In genomic region chr1:237873487-237873927, GRCh38 we compare ENCODE assay signal across 13 cellular contexts. TPM values are rescaled to one million over a fixed set of nuclear protein-coding genes. Genes with fewer than 3 reads are reported as not detected.
DNase-seq lines count a peak whose midpoint lies in the region; ATAC-seq, FAIRE-seq and TF ChIP-seq lines count a peak whose summit lies in the region.
"Had no signal": no experiment of that assay in that cellular context is flagged by ENCODE, and none has a peak within 500 bp of the region (broad histone marks: within the 10 kb centered on the region; RNA-seq: fewer than 3 reads in every experiment).

No MANE protein-coding gene starts in this region.

- H3K4me1 ChIP-seq in DND-41 (ENCODE audit: insufficient read depth, low read length) (no peaks in the 10 kb centered on the region), tibial nerve (no peaks in the 10 kb centered on the region)
- H3K4me1 ChIP-seq: uterus had no signal

- no peak for TF ChIP-seq POLR2A in tibial nerve (IDR thresholded peaks at IDR 0.05)

- ATAC-seq in DND-41 (ENCODE audit: insufficient read depth, low read depth) (0 out of 3 replicates have a peak, but pooled peaks have one; percentile 19), HG03108 (IDR thresholded peaks at IDR 0.05; ENCODE audit: unreplicated experiment) (no peak)
- ATAC-seq in activated T-helper 17 cell treated with anti-CD3 and anti-CD28 coated beads, Interleukin-2, amount 50 U/mL, for 72 hours (replicated peaks) = peak; percentile 58
- ATAC-seq: T-helper 17 cell had no signal

- H3K9me3 ChIP-seq in DND-41 (ENCODE audit: insufficient read depth, low read length, severe bottlenecking) = no peaks in the 10 kb centered on the region
- no peaks in the 10 kb centered on the region for H3K9me3 ChIP-seq in tibial nerve
- H3K9me3 ChIP-seq: uterus had no signal

- TF ChIP-seq CTCF in DND-41 (IDR thresholded peaks at IDR 0.05; ENCODE audit: borderline replicate concordance, extremely low read depth, low read length, poor library complexity, severe bottlenecking) = no peak
- TF ChIP-seq CTCF in tibial nerve (IDR thresholded peaks at IDR 0.05) = no peak

- WGBS in tibial nerve, 2 donors = 45 to 50% methylated on average over 2 of the region's 2 CpGs

- TF ChIP-seq EP300 in tibial nerve (IDR thresholded peaks at IDR 0.05) = no peak

- no peak overlapping the region for H3K4me2 ChIP-seq in DND-41 (ENCODE audit: insufficient read depth, low read length)

- H3K4me3 ChIP-seq in DND-41 (ENCODE audit: low read depth in 1 of 2, low read length in 2 of 2) (no peak overlapping the region), tibial nerve (no peak overlapping the region)
- H3K4me3 ChIP-seq: uterus had no signal

- no peak for DNase-seq in DND-41
- peak; percentile 84 for DNase-seq in HTR-8/SVneo (ENCODE audit: insufficient read length, low spot score)
- peak; percentile 83 for DNase-seq in iris pigment epithelial cell (ENCODE audit: low read depth)
- no peak for DNase-seq in NCI-H748 treated with DMSO at 0.1 percent for 48 hours (lab: John Stamatoyannopoulos, UW)
- DNase-seq in SHP77 (lab: John Stamatoyannopoulos, UW) = no peak
- no peak for DNase-seq in tibial nerve (ENCODE audit: low spot score in 2 of 2)
- DNase-seq: NCI-H1930; stimulated activated CD4-positive, alpha-beta T cell treated with anti-CD3 and anti-CD28 coated beads, Interleukin-4, amount 100 ng/mL, for 4 hours; T-helper 17 cell; uterus had no signal

- H2AFZ ChIP-seq in DND-41 (ENCODE audit: low read depth, low read length) = no peak overlapping the region

- no peaks in the 10 kb centered on the region for H3K79me2 ChIP-seq in DND-41 (ENCODE audit: insufficient read depth, low read length)

- no peaks in the 10 kb centered on the region for H4K20me1 ChIP-seq in DND-41 (ENCODE audit: insufficient read depth, low read length)

- H3K36me3 ChIP-seq in DND-41 (ENCODE audit: insufficient read depth, low read length) (no peaks in the 10 kb centered on the region), tibial nerve (no peaks in the 10 kb centered on the region)
- H3K36me3 ChIP-seq: uterus had no signal

- H3K36me3 Mint-ChIP-seq in activated T-helper 17 cell treated with anti-CD3 and anti-CD28 coated beads, Interleukin-2, amount 50 U/mL, for 72 hours (ENCODE audit: low read depth) = no peaks in the 10 kb centered on the region

- FAIRE-seq in HTR-8/SVneo (lab: Jason Lieb, UNC) = peak; percentile 84

- H3K27ac ChIP-seq in DND-41 (ENCODE audit: low read length) (no peak overlapping the region), tibial nerve (no peak overlapping the region)
- H3K27ac ChIP-seq: uterus had no signal

- H3K4me1 Mint-ChIP-seq in activated T-helper 17 cell treated with anti-CD3 and anti-CD28 coated beads, Interleukin-2, amount 50 U/mL, for 72 hours = no peaks in the 10 kb centered on the region
- H3K4me1 Mint-ChIP-seq: T-helper 17 cell had no signal

- H3K27ac Mint-ChIP-seq in activated T-helper 17 cell treated with anti-CD3 and anti-CD28 coated beads, Interleukin-2, amount 50 U/mL, for 72 hours = no peak overlapping the region
- H3K27ac Mint-ChIP-seq: nephron, T-helper 17 cell had no signal

- peaks cover 4% of the 10 kb centered on the region for H3K27me3 Mint-ChIP-seq in activated T-helper 17 cell treated with anti-CD3 and anti-CD28 coated beads, Interleukin-2, amount 50 U/mL, for 72 hours

- H3K27me3 ChIP-seq in DND-41 (ENCODE audit: insufficient read depth, low read length, poor library complexity) (no peaks in the 10 kb centered on the region), tibial nerve (no peaks in the 10 kb centered on the region)
- H3K27me3 ChIP-seq: uterus had no signal

- H3K4me3 Mint-ChIP-seq in activated T-helper 17 cell treated with anti-CD3 and anti-CD28 coated beads, Interleukin-2, amount 50 U/mL, for 72 hours = no peak overlapping the region
- H3K4me3 Mint-ChIP-seq: nephron, T-helper 17 cell had no signal

- peaks cover 8% of the 10 kb centered on the region for H3K9me3 Mint-ChIP-seq in activated T-helper 17 cell treated with anti-CD3 and anti-CD28 coated beads, Interleukin-2, amount 50 U/mL, for 72 hours

- H3K9ac ChIP-seq in DND-41 (ENCODE audit: low read depth, low read length) = no peak overlapping the region

RNA-seq across cellular contexts. Expression of gene ZP4, which starts 17.2 kb away (rescaled TPM):
- total RNA-seq in activated T-helper 17 cell treated with anti-CD3 and anti-CD28 coated beads, Interleukin-2, amount 50 U/mL, for 72 hours = not detected
- total RNA-seq in tibial nerve = not detected
- total RNA-seq: T-helper 17 cell, uterus had no signal

Comparison
In these comparisons a context has a peak if more than half of its experiments do, and no peak if none do; other contexts are left out.
1. DNase-seq: peak in HTR-8/SVneo (single experiment) and iris pigment epithelial cell (single experiment); none in DND-41 (single experiment), NCI-H748 treated with DMSO at 0.1 percent for 48 hours (single experiment), SHP77 (0 of 2) and tibial nerve (0 of 2).